In genomic region chr7:4196121-4196819, GRCh38 we compare ENCODE assay signal across 23 cellular contexts.
DNase-seq lines count a peak whose midpoint lies in the region; ATAC-seq, FAIRE-seq and TF ChIP-seq lines count a peak whose summit lies in the region.
"Had no signal": no experiment of that assay in that cellular context is flagged by ENCODE, and none has a peak within 500 bp of the region (broad histone marks: within the 10 kb centered on the region; RNA-seq: fewer than 3 reads in every experiment).

No MANE protein-coding gene starts in this region.

- H4K20me1 ChIP-seq in keratinocyte (ENCODE audit: control insufficient read depth, extremely low read depth, insufficient read depth, low read length): no peaks in the 10 kb centered on the region

- H2AFZ ChIP-seq in keratinocyte (ENCODE audit: control insufficient read depth, low read length): no peak overlapping the region
- H2AFZ ChIP-seq: GM23248 had no signal

- no peak overlapping the region for H3K4me3 Mint-ChIP-seq in stimulated activated naive CD8-positive, alpha-beta T cell treated with anti-CD3 and anti-CD28 coated beads, Interleukin-15, amount 100 ng/mL, for 72 hours
- no peak overlapping the region for H3K4me3 Mint-ChIP-seq in stimulated activated effector memory CD8-positive, alpha-beta T cell treated with anti-CD3 and anti-CD28 coated beads, Interleukin-12 subunit alpha, Interleukin-12 subunit beta, amount 100 ng/mL, for 72 hours

- H3K27me3 Mint-ChIP-seq in stimulated activated naive CD8-positive, alpha-beta T cell treated with anti-CD3 and anti-CD28 coated beads, Interleukin-15, amount 100 ng/mL, for 72 hours: no peaks in the 10 kb centered on the region

- ATAC-seq in stimulated activated naive CD8-positive, alpha-beta T cell treated with anti-CD3 and anti-CD28 coated beads, Interleukin-15, amount 100 ng/mL, for 72 hours: peak; percentile 21
- ATAC-seq in stimulated activated naive CD8-positive, alpha-beta T cell treated with anti-CD3 and anti-CD28 coated beads, Interleukin-15, Interleukin-2, amounts not matched to agents 100 U/mL and 50 U/mL, for 24 hours: no peak
- ATAC-seq in stimulated activated effector memory CD8-positive, alpha-beta T cell treated with anti-CD3 and anti-CD28 coated beads, Interleukin-12 subunit alpha, Interleukin-12 subunit beta, amount 100 ng/mL, for 72 hours: peak; percentile 24

- H3K27ac ChIP-seq in keratinocyte (ENCODE audit: control insufficient read depth, insufficient read depth, low read length): no peak overlapping the region
- H3K27ac ChIP-seq: GM23248, HL-60 had no signal

- no peaks in the 10 kb centered on the region for H3K79me2 ChIP-seq in keratinocyte (ENCODE audit: control insufficient read depth, insufficient read depth, low read length)

- H3K4me1 ChIP-seq in keratinocyte (ENCODE audit: control insufficient read depth, extremely low read depth, insufficient read depth, low read length): peaks cover 13% of the 10 kb centered on the region

- no peaks in the 10 kb centered on the region for H3K9me1 ChIP-seq in keratinocyte (ENCODE audit: control insufficient read depth, extremely low read depth, insufficient read depth, low read length)

- no peak for DNase-seq in stimulated activated naive CD8-positive, alpha-beta T cell treated with anti-CD3 and anti-CD28 coated beads, Interleukin-15, amount 100 ng/mL, for 72 hours
- no peak for DNase-seq in stimulated activated naive CD8-positive, alpha-beta T cell treated with anti-CD3 and anti-CD28 coated beads, Interleukin-15, Interleukin-2, amounts not matched to agents 100 U/mL and 50 U/mL, for 24 hours
- DNase-seq in keratinocyte (ENCODE audit: low read depth, low spot score) (no peak), posterior vena cava (ENCODE audit: low spot score) (no peak), COR-L47 (lab: John Stamatoyannopoulos, UW) (no peak)
- no peak for DNase-seq in stimulated activated effector memory CD8-positive, alpha-beta T cell treated with anti-CD3 and anti-CD28 coated beads, Interleukin-12 subunit alpha, Interleukin-12 subunit beta, amount 100 ng/mL, for 72 hours (ENCODE audit: low spot score in 2 of 2)
- no peak for DNase-seq in stimulated activated CD4-positive, alpha-beta T cell treated with anti-CD3 and anti-CD28 coated beads, Interleukin-15, amount 100 ng/mL, for 24 hours
- DNase-seq: GM23248, HCEC 1CT, Kasumi-1, NCI-H1092 treated with DMSO at 0.1 percent for 48 hours, NCI-H1436, NCI-H187, NCI-H2081 treated with DMSO at 0.1 percent for 48 hours, NCI-H2171, NCI-H226, NCI-H510A, NCI-H69, RPMI8226, SIG-M5, SK-N-SH had no signal

- intact Hi-C loops in posterior vena cava (cut with DNase I): loop anchor here in 1 of 2 donors (10.0 kb wide), 1 partner anchor 1679 kb away; no protein-coding TSS in a partner anchor

- H3K4me3 ChIP-seq in keratinocyte (ENCODE audit: control insufficient read depth in 2 of 3, extremely low read depth in 1 of 3, insufficient read depth in 2 of 3, low read depth in 1 of 3, low read length in 3 of 3): no peak overlapping the region
- H3K4me3 ChIP-seq: GM23248 had no signal

- no peak for TF ChIP-seq CTCF in keratinocyte (optimal IDR thresholded peaks at IDR 0.05 in 1 of 3, IDR thresholded peaks at IDR 0.05 in 1 of 3, conservative IDR thresholded peaks at IDR 0.05 in 1 of 3; ENCODE audit: extremely low read depth in 1 of 3, insufficient read depth in 2 of 3, low read length in 3 of 3)

- FAIRE-seq in keratinocyte (lab: Jason Lieb, UNC): peak; percentile 43
- FAIRE-seq: D721Med had no signal

- H3K9me3 ChIP-seq in keratinocyte (ENCODE audit: control insufficient read depth, low read depth, low read length): peaks cover 5% of the 10 kb centered on the region

- dilution Hi-C loops in keratinocyte (cut with MboI; ENCODE audit: extremely low pct_ligation_motif_present, low sequenced_read_pairs): no loop called here

- no peak overlapping the region for H3K9ac ChIP-seq in keratinocyte (ENCODE audit: control insufficient read depth, extremely low read depth, insufficient read depth, low read length)
- H3K9ac ChIP-seq: GM23248, SK-N-SH had no signal

- H3K27ac Mint-ChIP-seq in stimulated activated naive CD8-positive, alpha-beta T cell treated with anti-CD3 and anti-CD28 coated beads, Interleukin-15, amount 100 ng/mL, for 72 hours: peak overlapping the region in 1 of 2 donors; percentile 81
- H3K27ac Mint-ChIP-seq in stimulated activated effector memory CD8-positive, alpha-beta T cell treated with anti-CD3 and anti-CD28 coated beads, Interleukin-12 subunit alpha, Interleukin-12 subunit beta, amount 100 ng/mL, for 72 hours: no peak overlapping the region

- H3K4me2 ChIP-seq in keratinocyte (ENCODE audit: control insufficient read depth, extremely low read depth, insufficient read depth, low read depth, low read length): no peak overlapping the region
- H3K4me2 ChIP-seq: SK-N-SH had no signal

- no peaks in the 10 kb centered on the region for H3K36me3 ChIP-seq in keratinocyte (ENCODE audit: control insufficient read depth in 2 of 2, extremely low read depth in 1 of 2, insufficient read depth in 2 of 2, low read length in 2 of 2)

- H3K4me1 Mint-ChIP-seq in stimulated activated naive CD8-positive, alpha-beta T cell treated with anti-CD3 and anti-CD28 coated beads, Interleukin-15, amount 100 ng/mL, for 72 hours: no peaks in the 10 kb centered on the region
- no peaks in the 10 kb centered on the region for H3K4me1 Mint-ChIP-seq in stimulated activated effector memory CD8-positive, alpha-beta T cell treated with anti-CD3 and anti-CD28 coated beads, Interleukin-12 subunit alpha, Interleukin-12 subunit beta, amount 100 ng/mL, for 72 hours

- H3K36me3 Mint-ChIP-seq in stimulated activated effector memory CD8-positive, alpha-beta T cell treated with anti-CD3 and anti-CD28 coated beads, Interleukin-12 subunit alpha, Interleukin-12 subunit beta, amount 100 ng/mL, for 72 hours: no peaks in the 10 kb centered on the region

- H3K9me3 Mint-ChIP-seq in stimulated activated naive CD8-positive, alpha-beta T cell treated with anti-CD3 and anti-CD28 coated beads, Interleukin-15, amount 100 ng/mL, for 72 hours: no peaks in the 10 kb centered on the region
- H3K9me3 Mint-ChIP-seq in stimulated activated effector memory CD8-positive, alpha-beta T cell treated with anti-CD3 and anti-CD28 coated beads, Interleukin-12 subunit alpha, Interleukin-12 subunit beta, amount 100 ng/mL, for 72 hours: no peaks in the 10 kb centered on the region

- no peaks in the 10 kb centered on the region for H3K27me3 ChIP-seq in keratinocyte (ENCODE audit: control insufficient read depth, extremely low read depth, insufficient read depth, low read length)
